ENCODE assay signal across 8 cellular contexts in the genomic region with DNA sequence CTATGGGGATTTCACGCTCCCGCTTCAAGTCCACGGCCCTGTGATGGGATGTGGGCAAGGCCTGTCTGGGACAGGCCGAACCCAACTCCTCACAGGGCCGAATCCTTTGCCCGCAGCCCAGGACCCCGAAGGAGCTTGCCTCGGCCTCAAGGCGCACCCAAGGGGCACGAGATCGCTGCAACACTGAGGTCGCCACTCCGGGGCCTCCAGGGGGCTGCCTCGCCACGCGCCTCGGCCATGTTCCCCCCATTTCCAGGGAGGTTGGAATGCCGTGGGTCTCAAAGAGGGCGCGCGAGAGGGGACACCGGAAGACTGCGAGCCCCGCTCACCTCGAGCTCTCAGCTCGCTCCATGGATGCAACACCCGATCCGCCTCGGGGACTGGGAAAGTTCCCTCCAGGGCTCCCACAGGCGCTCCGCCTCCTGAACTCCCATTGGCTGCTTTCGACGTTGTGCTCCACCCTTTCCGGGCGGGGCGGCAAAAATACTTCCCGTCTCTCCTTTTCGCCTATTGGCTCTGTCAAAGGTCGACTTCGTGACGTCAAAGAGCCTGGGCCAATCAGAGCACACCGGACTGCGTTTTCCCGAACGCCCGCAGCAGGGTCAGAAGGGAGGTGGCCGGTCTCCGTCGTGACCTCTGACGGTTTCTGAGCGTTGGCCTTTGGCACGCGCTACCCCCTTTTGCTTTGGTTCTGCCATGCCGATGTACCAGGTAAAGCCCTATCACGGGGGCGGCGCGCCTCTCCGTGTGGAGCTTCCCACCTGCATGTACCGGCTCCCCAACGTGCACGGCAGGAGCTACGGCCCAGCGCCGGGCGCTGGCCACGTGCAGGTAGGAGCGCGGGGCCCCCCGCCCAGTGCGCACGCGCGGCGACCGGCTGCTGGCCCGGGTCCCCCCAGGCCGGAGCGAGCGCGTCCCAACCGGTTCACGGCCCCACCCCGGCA. TPM values are rescaled to one million over a fixed set of nuclear protein-coding genes. Genes with fewer than 3 reads are reported as not detected.
DNase-seq lines count a peak whose midpoint lies in the region; ATAC-seq, FAIRE-seq and TF ChIP-seq lines count a peak whose summit lies in the region.

A gene (plus strand): TSS at position 605 of the 944 bp plus-strand sequence. CDS start 92 bp downstream, at position 697.
A gene with protein sequence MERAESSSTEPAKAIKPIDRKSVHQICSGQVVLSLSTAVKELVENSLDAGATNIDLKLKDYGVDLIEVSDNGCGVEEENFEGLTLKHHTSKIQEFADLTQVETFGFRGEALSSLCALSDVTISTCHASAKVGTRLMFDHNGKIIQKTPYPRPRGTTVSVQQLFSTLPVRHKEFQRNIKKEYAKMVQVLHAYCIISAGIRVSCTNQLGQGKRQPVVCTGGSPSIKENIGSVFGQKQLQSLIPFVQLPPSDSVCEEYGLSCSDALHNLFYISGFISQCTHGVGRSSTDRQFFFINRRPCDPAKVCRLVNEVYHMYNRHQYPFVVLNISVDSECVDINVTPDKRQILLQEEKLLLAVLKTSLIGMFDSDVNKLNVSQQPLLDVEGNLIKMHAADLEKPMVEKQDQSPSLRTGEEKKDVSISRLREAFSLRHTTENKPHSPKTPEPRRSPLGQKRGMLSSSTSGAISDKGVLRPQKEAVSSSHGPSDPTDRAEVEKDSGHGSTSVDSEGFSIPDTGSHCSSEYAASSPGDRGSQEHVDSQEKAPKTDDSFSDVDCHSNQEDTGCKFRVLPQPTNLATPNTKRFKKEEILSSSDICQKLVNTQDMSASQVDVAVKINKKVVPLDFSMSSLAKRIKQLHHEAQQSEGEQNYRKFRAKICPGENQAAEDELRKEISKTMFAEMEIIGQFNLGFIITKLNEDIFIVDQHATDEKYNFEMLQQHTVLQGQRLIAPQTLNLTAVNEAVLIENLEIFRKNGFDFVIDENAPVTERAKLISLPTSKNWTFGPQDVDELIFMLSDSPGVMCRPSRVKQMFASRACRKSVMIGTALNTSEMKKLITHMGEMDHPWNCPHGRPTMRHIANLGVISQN (minus strand): TSS at position 382 of the 944 bp plus-strand sequence. CDS start 30 bp downstream, at position 352.

- POLR2A ChIA-PET in T-cell (lab: Charles Lee) = interaction anchor here (0.6 to 0.8 kb wide), 3 partner anchors 48 to 417 kb away, joined by 3 to 4 read pairs (median 3); no protein-coding TSS in a partner anchor

- peak; percentile 91 for TF ChIP-seq POLR2A in GM12891 (IDR thresholded peaks at IDR 0.05; ENCODE audit: low read depth, low read length)

- H3K27me3 Mint-ChIP-seq in T-cell (no peaks in the 10 kb centered on the region), type B pancreatic cell (no peaks in the 10 kb centered on the region)

- peak within 1 kb of the TSS; percentile 80 for H3K27ac ChIP-seq in adipose tissue (ENCODE audit: low read depth, low read length)

- H3K9me3 Mint-ChIP-seq in T-cell = no peaks in the 10 kb centered on the region
- no peaks in the 10 kb centered on the region for H3K9me3 Mint-ChIP-seq in type B pancreatic cell

- H3K36me3 Mint-ChIP-seq in T-cell = peaks cover 8% of the 10 kb centered on the region
- H3K36me3 Mint-ChIP-seq in type B pancreatic cell = peaks cover 14% of the 10 kb centered on the region

- H3K4me1 Mint-ChIP-seq in T-cell = peaks cover 31 to 46% (median 33%) of the 10 kb centered on the region in 3 donors
- H3K4me1 Mint-ChIP-seq in type B pancreatic cell (ENCODE audit: unreplicated experiment) = peaks cover 33% of the 10 kb centered on the region

- H3K4me3 Mint-ChIP-seq in T-cell (peak within 1 kb of the TSS; percentile 90 to 95 (median 92)), type B pancreatic cell (peak within 1 kb of the TSS; percentile 95)

- DNase-seq in GM12891 (ENCODE audit: insufficient read length, low spot score) (peak; percentile 85), NCI-H1436 treated with DMSO at 0.1 percent for 48 hours (lab: John Stamatoyannopoulos, UW) (peak; percentile 91), T-cell (peak; percentile 87 to 96 (median 92)), cardiac septum (ENCODE audit: low spot score) (peak; percentile 99), pons (ENCODE audit: low spot score) (peak; percentile 99), type B pancreatic cell (ENCODE audit: extremely low spot score, unreplicated experiment) (peak; percentile 98)

- peak within 1 kb of the TSS; percentile 86 to 94 for H3K27ac Mint-ChIP-seq in T-cell
- H3K27ac Mint-ChIP-seq in type B pancreatic cell = peak within 1 kb of the TSS; percentile 97

- WGBS in adipose tissue, 3 donors = 0% methylated on average over 80 to 84 of the region's 84 CpGs

- CTCF ChIA-PET in T-cell (lab: Charles Lee) = interaction anchor here in 1 of 2 donors (1.2 to 1.7 kb wide), 2 partner anchors 19 to 98 kb away, joined by 4 read pairs; no protein-coding TSS in a partner anchor

- peak; percentile 87 for FAIRE-seq in GM12891 (lab: Jason Lieb, UNC)

- intact Hi-C loops in cardiac septum (cut with DNase I) = no loop called here

- peak; percentile 21 for TF ChIP-seq CTCF in type B pancreatic cell (conservative IDR thresholded peaks at IDR 0.05)

- ATAC-seq in HG02840 (IDR thresholded peaks at IDR 0.05; ENCODE audit: low FRiP score, unreplicated experiment) (peak; percentile 95), T-cell (replicated peaks in 1 of 4) (peak; percentile 85 to 90 (median 88))

TF ChIP-seq in GM12891, 5 proteins besides CTCF, POLR2A, EP300 and RAD21:
- peak; percentile 54 for TF ChIP-seq TAF1 (IDR thresholded peaks at IDR 0.05; ENCODE audit: low read depth, low read length)
- peak; percentile 90 for TF ChIP-seq POLR2AphosphoS5 (IDR thresholded peaks at IDR 0.05; ENCODE audit: low read depth, low read length)
- peak; percentile 54 for TF ChIP-seq POU2F2 (IDR thresholded peaks at IDR 0.05; ENCODE audit: low read depth, low read length)
- TF ChIP-seq SPI1 (IDR thresholded peaks at IDR 0.05; ENCODE audit: low read depth, low read length) = no peak
- TF ChIP-seq PAX5 (IDR thresholded peaks at IDR 0.05; ENCODE audit: insufficient read depth, low read length, severe bottlenecking) = no peak
TF ChIP-seq in GM12891: peak in this region for 3.

RNA-seq across cellular contexts. Expression of the first gene that starts in this region (rescaled TPM):
- 30.8 TPM for polyA plus RNA-seq in GM12891 (2012; ENCODE audit: low read depth, missing spikeins)
- 10 to 100 TPM in 3 of 5 donors, 1 to 10 TPM in 2; 7.8 to 17.4 (median 14.1) TPM for total RNA-seq in T-cell
- 10 to 100 TPM; 18.9 to 31.2 (median 19.9) TPM for polyA plus RNA-seq in adipose tissue
- 42.3 TPM for total RNA-seq in cardiac septum
- total RNA-seq in type B pancreatic cell (ENCODE audit: low replicate concordance) = 40.2 and 40.5 TPM in 2 replicates

RNA-seq across cellular contexts. Expression of the second gene that starts in this region (rescaled TPM):
- polyA plus RNA-seq in GM12891 (2012; ENCODE audit: low read depth, missing spikeins) = 9.2 TPM
- 10 to 100 TPM; 13.5 to 21.0 (median 20.0) TPM for total RNA-seq in T-cell
- polyA plus RNA-seq in adipose tissue = 1 to 10 TPM; 3.2 to 5.4 (median 3.3) TPM
- 4.8 TPM for total RNA-seq in cardiac septum
- 20.6 and 22.6 TPM in 2 replicates for total RNA-seq in type B pancreatic cell (ENCODE audit: low replicate concordance)

Comparison
In these comparisons a context has a peak if more than half of its experiments do, and no peak if none do; other contexts are left out.
1. Peak in every context shown above with its lines: DNase-seq, ATAC-seq and H3K27ac ChIP-seq.